Comparison of ENCODE assay signal across 8 cellular contexts in the genomic region with DNA sequence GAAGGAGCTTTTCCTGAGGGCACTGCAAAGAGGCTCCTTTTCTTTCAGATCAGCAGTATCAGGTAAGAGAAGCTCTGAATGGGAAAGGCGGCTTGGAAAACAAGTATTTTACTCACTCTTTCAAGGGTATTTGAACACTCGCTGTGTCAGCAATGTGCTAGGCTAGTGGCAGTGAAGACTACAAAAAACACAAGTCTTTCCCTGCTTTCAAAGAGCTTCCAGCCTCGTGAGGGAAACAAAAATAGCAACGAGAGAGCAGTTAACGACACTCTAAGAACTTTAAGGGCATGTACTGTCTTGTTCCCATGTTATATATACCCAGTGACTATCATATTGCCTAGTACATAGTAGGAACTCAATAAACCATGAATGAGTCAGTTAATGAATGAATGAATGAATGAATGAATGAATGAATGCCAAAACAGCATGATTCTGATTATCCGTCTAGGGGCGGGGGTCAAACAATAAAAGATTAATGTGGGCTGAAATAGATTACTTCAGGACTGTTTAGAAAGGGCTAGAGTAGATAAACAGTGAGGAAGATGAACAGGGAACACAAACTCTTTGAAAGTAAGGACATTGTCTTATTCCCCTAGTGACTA. TPM values are rescaled to one million over a fixed set of nuclear protein-coding genes. Genes with fewer than 3 reads are reported as not detected.
DNase-seq lines count a peak whose midpoint lies in the region; ATAC-seq, FAIRE-seq and TF ChIP-seq lines count a peak whose summit lies in the region.

No MANE protein-coding gene starts in this region.

- no peaks in the 10 kb centered on the region for H4K20me1 ChIP-seq in keratinocyte (ENCODE audit: control insufficient read depth, extremely low read depth, insufficient read depth, low read length)

- TF ChIP-seq POLR2A in transverse colon (IDR thresholded peaks at IDR 0.05), result no peak

- H3K9ac ChIP-seq in keratinocyte (ENCODE audit: control insufficient read depth, extremely low read depth, insufficient read depth, low read length), result peak overlapping the region; percentile 82

- H3K36me3 ChIP-seq in keratinocyte (ENCODE audit: control insufficient read depth in 2 of 2, extremely low read depth in 1 of 2, insufficient read depth in 2 of 2, low read length in 2 of 2) (no peaks in the 10 kb centered on the region), transverse colon (no peaks in the 10 kb centered on the region)

- 28 to 38% methylated on average over 7 of the region's 7 CpGs for WGBS in transverse colon (ENCODE audit: low coverage in 1 of 2), 2 donors

- no peak overlapping the region for H3K27ac Mint-ChIP-seq in activated T-cell treated with anti-CD3 and anti-CD28 coated beads, Interleukin-2, amount 50 U/mL, for 24 hours
- H3K27ac Mint-ChIP-seq in activated naive CD8-positive, alpha-beta T cell, result no peak overlapping the region

- H3K4me1 ChIP-seq in keratinocyte (ENCODE audit: control insufficient read depth, extremely low read depth, insufficient read depth, low read length), result peaks cover 5% of the 10 kb centered on the region
- H3K4me1 ChIP-seq in transverse colon, result peaks cover 0 to 8% (median 0%) of the 10 kb centered on the region in 4 donors

- H3K27me3 ChIP-seq in keratinocyte (ENCODE audit: control insufficient read depth, extremely low read depth, insufficient read depth, low read length), result no peaks in the 10 kb centered on the region
- H3K27me3 ChIP-seq in transverse colon, result no peaks in the 10 kb centered on the region

- peak overlapping the region; percentile 100 for H3K4me2 ChIP-seq in keratinocyte (ENCODE audit: control insufficient read depth, extremely low read depth, insufficient read depth, low read depth, low read length)

- H3K36me3 Mint-ChIP-seq in activated T-cell treated with anti-CD3 and anti-CD28 coated beads, Interleukin-2, amount 50 U/mL, for 24 hours (ENCODE audit: low read depth), result no peaks in the 10 kb centered on the region
- H3K36me3 Mint-ChIP-seq in activated naive CD8-positive, alpha-beta T cell, result no peaks in the 10 kb centered on the region

- H3K4me3 ChIP-seq in keratinocyte (ENCODE audit: control insufficient read depth in 2 of 3, extremely low read depth in 1 of 3, insufficient read depth in 2 of 3, low read depth in 1 of 3, low read length in 3 of 3) (peak overlapping the region; percentile 39 to 94 (median 84)), transverse colon (peak overlapping the region in 3 of 4 donors; percentile 37 to 47 (median 40))

- H3K27me3 Mint-ChIP-seq in activated T-cell treated with anti-CD3 and anti-CD28 coated beads, Interleukin-2, amount 50 U/mL, for 24 hours, result peaks cover 26% of the 10 kb centered on the region
- H3K27me3 Mint-ChIP-seq in activated naive CD8-positive, alpha-beta T cell, result peaks cover 8% of the 10 kb centered on the region

- in situ Hi-C loops in transverse colon (cut with MboI; ENCODE audit: low pct_ligation_motif_present in 1 of 4, low pct_unique_long_range_greater_than_20kb in 1 of 4, low sequenced_read_pairs in 3 of 4), result no loop called here

- FAIRE-seq in keratinocyte (lab: Jason Lieb, UNC), result no peak

- no peak for DNase-seq in activated T-cell treated with anti-CD3 and anti-CD28 coated beads, Interleukin-2, amount 50 U/mL, for 24 hours
- no peak for DNase-seq in activated T-cell treated with anti-CD3 and anti-CD28 coated beads, Interleukin-2, amount 50 U/mL, for 1 hour
- DNase-seq in keratinocyte (ENCODE audit: low read depth, low spot score) (no peak), transverse colon (no peak), SW480 (ENCODE audit: low spot score) (no peak)

- peaks cover 13% of the 10 kb centered on the region for H3K4me1 Mint-ChIP-seq in activated T-cell treated with anti-CD3 and anti-CD28 coated beads, Interleukin-2, amount 50 U/mL, for 24 hours (ENCODE audit: low read depth)
- peaks cover 16% of the 10 kb centered on the region for H3K4me1 Mint-ChIP-seq in activated naive CD8-positive, alpha-beta T cell (ENCODE audit: low read depth)

- TF ChIP-seq CTCF in keratinocyte (optimal IDR thresholded peaks at IDR 0.05 in 1 of 3, IDR thresholded peaks at IDR 0.05 in 1 of 3, conservative IDR thresholded peaks at IDR 0.05 in 1 of 3; ENCODE audit: extremely low read depth in 1 of 3, insufficient read depth in 2 of 3, low read length in 3 of 3) (no peak), transverse colon (IDR thresholded peaks at IDR 0.05) (no peak)

- no peaks in the 10 kb centered on the region for H3K9me1 ChIP-seq in keratinocyte (ENCODE audit: control insufficient read depth, extremely low read depth, insufficient read depth, low read length)

- H3K9me3 ChIP-seq in keratinocyte (ENCODE audit: control insufficient read depth, low read depth, low read length) (no peaks in the 10 kb centered on the region), transverse colon (no peaks in the 10 kb centered on the region)

- intact Hi-C loops in transverse colon (cut with DNase I; ENCODE audit: low total_unique reads), result loop anchor here (2.0 kb wide), 1 partner anchor 76 kb away; no protein-coding TSS in a partner anchor

- no peak for TF ChIP-seq EP300 in transverse colon (IDR thresholded peaks at IDR 0.05; ENCODE audit: low read depth)

- H3K9me3 Mint-ChIP-seq in activated T-cell treated with anti-CD3 and anti-CD28 coated beads, Interleukin-2, amount 50 U/mL, for 24 hours, result no peaks in the 10 kb centered on the region
- no peaks in the 10 kb centered on the region for H3K9me3 Mint-ChIP-seq in activated naive CD8-positive, alpha-beta T cell (ENCODE audit: low read depth)

- H3K27ac ChIP-seq in keratinocyte (ENCODE audit: control insufficient read depth, insufficient read depth, low read length), result peak overlapping the region; percentile 85
- peak overlapping the region in 3 of 4 donors; percentile 43 to 70 (median 58) for H3K27ac ChIP-seq in transverse colon

- dilution Hi-C loops in keratinocyte (cut with MboI; ENCODE audit: extremely low pct_ligation_motif_present, low sequenced_read_pairs), result no loop called here

- H3K79me2 ChIP-seq in keratinocyte (ENCODE audit: control insufficient read depth, insufficient read depth, low read length), result no peaks in the 10 kb centered on the region

- ATAC-seq in GM18870 (IDR thresholded peaks at IDR 0.05; ENCODE audit: unreplicated experiment) (no peak), GM18861 (IDR thresholded peaks at IDR 0.05; ENCODE audit: unreplicated experiment) (no peak)

- peak overlapping the region; percentile 94 for H2AFZ ChIP-seq in keratinocyte (ENCODE audit: control insufficient read depth, low read length)

- H3K4me3 Mint-ChIP-seq in activated T-cell treated with anti-CD3 and anti-CD28 coated beads, Interleukin-2, amount 50 U/mL, for 24 hours, result peak overlapping the region; percentile 38
- peak overlapping the region; percentile 93 for H3K4me3 Mint-ChIP-seq in activated naive CD8-positive, alpha-beta T cell

RNA-seq across cellular contexts. Expression of gene MCOLN3, which starts 14.2 kb away (rescaled TPM):
- polyA plus RNA-seq in keratinocyte, result 5.5 to 16.2 TPM (median 15.4 TPM) in 3 replicates
- polyA plus RNA-seq in keratinocyte (2011; ENCODE audit: low read depth), result 2.6 TPM
- polyA plus RNA-seq in keratinocyte (2011; cell fraction: cytosol; rRNA removed), result 2.6 and 6.8 TPM in 2 replicates
- polyA plus RNA-seq in keratinocyte (2011; cell fraction: nucleus; rRNA removed), result 35.3 and 40.8 TPM in 2 replicates
- 2.2 and 3.5 TPM in 2 replicates for polyA plus RNA-seq in keratinocyte (2012; ENCODE audit: low replicate concordance)
- 0.59 to 7.7 TPM (median 6.9 TPM) in 3 replicates for polyA minus RNA-seq in keratinocyte
- polyA minus RNA-seq in keratinocyte (2011; cell fraction: cytosol; rRNA and poly(A)+ RNA removed), result 2.9 TPM
- 9.2 and 17.8 TPM in 2 replicates for polyA minus RNA-seq in keratinocyte (2011; cell fraction: nucleus; rRNA and poly(A)+ RNA removed)
- 1 to 10 TPM in 2 of 4 donors, not detected in 2; 1.9 to 7.6 TPM for total RNA-seq in transverse colon
